Comparison of ENCODE assay signal across 23 cellular contexts in genomic region chrX:113800955-113801354, GRCh38.
DNase-seq lines count a peak whose midpoint lies in the region; ATAC-seq, FAIRE-seq and TF ChIP-seq lines count a peak whose summit lies in the region.
"Had no signal": no experiment of that assay in that cellular context is flagged by ENCODE, and none has a peak within 500 bp of the region (broad histone marks: within the 10 kb centered on the region; RNA-seq: fewer than 3 reads in every experiment).

No MANE protein-coding gene starts in this region.

- H3K36me3 ChIP-seq in neural cell (ENCODE audit: insufficient read depth, low read length) = no peaks in the 10 kb centered on the region

- TF ChIP-seq EP300 in A549 (IDR thresholded peaks at IDR 0.05) = no peak
- peak; percentile 17 for TF ChIP-seq EP300 in neural cell (conservative IDR thresholded peaks at IDR 0.05; ENCODE audit: poor library complexity, severe bottlenecking)

- H3K27me3 Mint-ChIP-seq in memory B cell = no peaks in the 10 kb centered on the region
- H3K27me3 Mint-ChIP-seq: CD4-positive, alpha-beta memory T cell had no signal

- no peaks in the 10 kb centered on the region for H3K36me3 Mint-ChIP-seq in memory B cell
- H3K36me3 Mint-ChIP-seq: CD4-positive, alpha-beta memory T cell had no signal

- H3K9me3 ChIP-seq in A549 (no peaks in the 10 kb centered on the region), neural cell (ENCODE audit: low read length) (no peaks in the 10 kb centered on the region)

- H3K9me2 ChIP-seq in neural cell (ENCODE audit: insufficient read depth, low read length) = no peaks in the 10 kb centered on the region

- no peaks in the 10 kb centered on the region for H3K27me3 ChIP-seq in neural cell (ENCODE audit: insufficient read depth, low read depth, low read length)

- no peak overlapping the region for H3K4me3 ChIP-seq in A549
- no peak overlapping the region for H3K4me3 ChIP-seq in neural cell (ENCODE audit: low read length)
- H3K4me3 ChIP-seq: GM12878, GM23338 had no signal

- ATAC-seq in A549 (no peak), memory B cell (ENCODE audit: low read depth) (peak; percentile 29), GM21529 (IDR thresholded peaks at IDR 0.05; ENCODE audit: unreplicated experiment) (no peak), HG02870 (IDR thresholded peaks at IDR 0.05; ENCODE audit: unreplicated experiment) (no peak)
- ATAC-seq: GM12878, GM23338, HCT116 had no signal

- TF ChIP-seq POLR2A in A549 (IDR thresholded peaks at IDR 0.05; ENCODE audit: low read length) = no peak

- no peak overlapping the region for H2AFZ ChIP-seq in neural cell (ENCODE audit: low read depth, low read length)
- H2AFZ ChIP-seq: GM23338 had no signal

- FAIRE-seq in A549 (lab: Jason Lieb, UNC) = peak; percentile 54
- FAIRE-seq: A204.1, GM12878, GM19239 had no signal

- TF ChIP-seq RAD21 in A549 (conservative IDR thresholded peaks at IDR 0.05 in 1 of 2, IDR thresholded peaks at IDR 0.05 in 1 of 2) (no peak), neural cell (conservative IDR thresholded peaks at IDR 0.05) (no peak)

- H3K4me2 ChIP-seq in A549 (no peak overlapping the region), neural cell (ENCODE audit: low read length) (no peak overlapping the region)
- H3K4me2 ChIP-seq: GM23338 had no signal

- H3K79me2 ChIP-seq in neural cell (replicated peaks; ENCODE audit: insufficient read depth, low read length) = no peaks in the 10 kb centered on the region

- H4K20me1 ChIP-seq in neural cell (ENCODE audit: insufficient read depth) = no peaks in the 10 kb centered on the region

- no peak overlapping the region for H3K27ac ChIP-seq in A549
- H3K27ac ChIP-seq in neural cell (ENCODE audit: low read length) = no peak overlapping the region
- H3K27ac ChIP-seq: 22Rv1 had no signal

- H3K9ac ChIP-seq in neural cell (ENCODE audit: low read length) = no peak overlapping the region

- H3K4me3 Mint-ChIP-seq in memory B cell = no peak overlapping the region
- H3K4me3 Mint-ChIP-seq: CD4-positive, alpha-beta memory T cell; GM23338; H9 had no signal

- no peak overlapping the region for H3K27ac Mint-ChIP-seq in memory B cell
- H3K27ac Mint-ChIP-seq: CD4-positive, alpha-beta memory T cell; GM23338 had no signal

- DNase-seq in A549 (ENCODE audit: low read depth in 1 of 2, low spot score in 1 of 2) (no peak), KBM-7 (peak; percentile 13), memory B cell (ENCODE audit: low spot score in 2 of 2) (no peak), RPMI8226 (no peak)
- DNase-seq: ACHN; AML-193; C1 segment of cervical spinal cord; CD4-positive, alpha-beta memory T cell; COR-L47; DMS153; DMS79; EL; GDM1; H9 had no signal

- POLR2A ChIA-PET in A549 (lab: Yijun Ruan, JAX) = no interaction called here

- H3K9me3 Mint-ChIP-seq in memory B cell = no peaks in the 10 kb centered on the region

- H3K4me1 ChIP-seq in A549 = no peaks in the 10 kb centered on the region

- CTCF ChIA-PET in A549 (lab: Yijun Ruan, JAX) = interaction anchor here (1.2 kb wide), 1 partner anchor 10 kb away, joined by 3 read pairs; no protein-coding TSS in a partner anchor

- no peaks in the 10 kb centered on the region for H3F3A ChIP-seq in neural cell (ENCODE audit: insufficient read depth, low read length, poor library complexity, severe bottlenecking)

- no peaks in the 10 kb centered on the region for H3K4me1 Mint-ChIP-seq in memory B cell
- H3K4me1 Mint-ChIP-seq: CD4-positive, alpha-beta memory T cell had no signal

- in situ Hi-C loops in KBM-7 (cut with MboI; ENCODE audit: low pct_unique_long_range_greater_than_20kb, low sequenced_read_pairs) = no loop called here

- TF ChIP-seq CTCF in A549 (IDR thresholded peaks at IDR 0.05) (no peak), neural cell (IDR thresholded peaks at IDR 0.05; ENCODE audit: poor library complexity, severe bottlenecking) (no peak)

TF ChIP-seq in A549, 52 proteins besides CTCF, POLR2A, EP300 and RAD21:
- no peak for TF ChIP-seq HDAC2 (IDR thresholded peaks at IDR 0.05)
- no peak for TF ChIP-seq HEYL (CRISPR knock-in tag; IDR thresholded peaks at IDR 0.05)
- no peak for TF ChIP-seq RFX5 (IDR thresholded peaks at IDR 0.05)
- no peak for TF ChIP-seq HES2 (IDR thresholded peaks at IDR 0.05)

TF ChIP-seq in neural cell, 6 proteins besides CTCF, POLR2A, EP300 and RAD21:
- no peak for TF ChIP-seq REST (IDR thresholded peaks at IDR 0.05; ENCODE audit: borderline replicate concordance)
- no peak for TF ChIP-seq MXI1 (conservative IDR thresholded peaks at IDR 0.05; ENCODE audit: poor library complexity, severe bottlenecking)
- no peak for TF ChIP-seq EZH2 (IDR thresholded peaks at IDR 0.05; ENCODE audit: borderline replicate concordance, insufficient read depth, low read length, poor library complexity, severe bottlenecking)
- no peak for TF ChIP-seq TAF1 (IDR thresholded peaks at IDR 0.05; ENCODE audit: low read depth)
